Comparison of ENCODE assay signal across 8 cellular contexts in the genomic region with DNA sequence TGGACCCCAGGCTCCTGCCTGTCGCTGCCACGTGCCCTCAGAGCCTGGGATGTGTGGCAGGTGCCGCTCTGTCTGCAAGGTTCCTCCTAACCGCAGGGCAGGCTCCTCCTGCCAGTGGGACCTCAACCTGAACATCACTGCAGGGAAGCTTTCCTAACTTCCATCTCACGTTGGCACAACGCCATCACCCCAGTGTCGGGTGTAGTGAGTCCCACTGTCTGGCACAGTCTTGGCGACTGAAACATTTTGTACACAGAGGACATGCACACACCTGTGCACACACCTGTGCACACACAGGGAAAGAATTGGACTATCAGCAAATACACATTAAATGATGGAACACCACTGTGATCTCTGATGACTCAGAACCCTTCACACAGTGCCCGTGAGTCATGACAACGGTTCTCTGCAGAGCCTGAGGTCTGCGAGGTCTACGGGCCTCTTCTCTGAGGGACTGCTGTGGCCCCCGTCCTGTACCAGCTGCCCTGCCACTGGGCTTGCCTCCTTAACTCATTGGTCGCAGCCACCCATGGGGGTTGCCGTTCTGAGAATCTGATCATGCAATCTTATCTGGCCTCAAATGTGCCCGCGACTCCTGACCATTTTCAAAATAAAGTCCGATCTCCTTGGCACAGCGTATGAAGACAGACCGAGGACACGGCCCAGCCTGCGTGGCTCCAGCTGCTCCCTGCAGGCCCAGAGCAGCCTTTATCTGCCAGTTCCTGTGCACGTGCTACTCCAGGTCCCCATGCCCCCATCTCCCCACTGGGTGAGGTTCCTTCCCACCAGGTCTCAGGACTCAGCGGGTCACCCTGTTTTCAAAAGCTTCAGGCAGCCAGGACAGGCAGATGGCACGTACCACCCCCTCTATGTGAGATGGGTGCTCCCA. TPM values are rescaled to one million over a fixed set of nuclear protein-coding genes. Genes with fewer than 3 reads are reported as not detected.
A peak's percentile ranks its signal among the peaks of the same experiment; 100 is the strongest.
DNase-seq lines count a peak whose midpoint lies in the region; ATAC-seq and TF ChIP-seq lines count a peak whose summit lies in the region.

No MANE protein-coding gene starts in this region.

- no peaks in the 10 kb centered on the region for H3K27me3 ChIP-seq in CD8-positive, alpha-beta T cell (ENCODE audit: insufficient read depth, low read length)
- no peaks in the 10 kb centered on the region for H3K27me3 ChIP-seq in WERI-Rb-1 (ENCODE audit: insufficient read depth, low read depth, severe bottlenecking)
- H3K27me3 ChIP-seq in suprapubic skin = no peaks in the 10 kb centered on the region

- POLR2A ChIA-PET in CD8-positive, alpha-beta T cell (lab: Charles Lee) = interaction anchor here (0.9 to 1.6 kb wide), 5 partner anchors 24 to 105 kb away, joined by 3 to 5 read pairs (median 4); partner anchors contain the start of gene SLC16A3

- peak in 2 of 7 experiments; percentile 29 to 44 for DNase-seq in CD8-positive, alpha-beta T cell
- DNase-seq in LNCaP clone FGC (ENCODE audit: low read depth) (peak; percentile 56), WERI-Rb-1 (peak; percentile 50), fibroblast of the conjunctiva (ENCODE audit: low read depth) (peak; percentile 51), suprapubic skin (ENCODE audit: low spot score in 2 of 2) (no peak), midbrain (lab: John Stamatoyannopoulos, UW) (no peak)

- H3K4me1 Mint-ChIP-seq in CD8-positive, alpha-beta T cell (ENCODE audit: low read depth) = peaks cover 46% of the 10 kb centered on the region

- H3K4me1 ChIP-seq in CD8-positive, alpha-beta T cell (ENCODE audit: insufficient read depth, low read length) = peaks cover 30% of the 10 kb centered on the region
- H3K4me1 ChIP-seq in suprapubic skin = peaks cover 17% of the 10 kb centered on the region

- CTCF ChIA-PET in CD8-positive, alpha-beta T cell (lab: Charles Lee) = interaction anchor here (0.9 to 2.8 kb wide), 12 partner anchors 9 to 250 kb away, joined by 3 to 12 read pairs (median 4); partner anchors contain the start of gene CD7

- no peaks in the 10 kb centered on the region for H3K9me3 Mint-ChIP-seq in CD8-positive, alpha-beta T cell

- peaks cover 6% of the 10 kb centered on the region for H3K36me3 Mint-ChIP-seq in CD8-positive, alpha-beta T cell

- H3K9me3 ChIP-seq in CD8-positive, alpha-beta T cell (ENCODE audit: low read length) = no peaks in the 10 kb centered on the region
- no peaks in the 10 kb centered on the region for H3K9me3 ChIP-seq in WERI-Rb-1 (ENCODE audit: severe bottlenecking)
- no peaks in the 10 kb centered on the region for H3K9me3 ChIP-seq in suprapubic skin

- intact Hi-C loops in CD8-positive, alpha-beta T cell (cut with DNase I, micrococcal nuclease) = loop anchor here in 1 of 2 experiments (5.0 kb wide), 1 partner anchor 92 kb away; no protein-coding TSS in a partner anchor

- no peak for TF ChIP-seq CTCF in CD8-positive, alpha-beta T cell (IDR thresholded peaks at IDR 0.05)
- TF ChIP-seq CTCF in LNCaP clone FGC (IDR thresholded peaks at IDR 0.05; ENCODE audit: control insufficient read depth, extremely low read depth, insufficient read depth) = no peak
- no peak for TF ChIP-seq CTCF in WERI-Rb-1 (IDR thresholded peaks at IDR 0.05; ENCODE audit: low read depth, low read length)
- TF ChIP-seq CTCF in suprapubic skin (IDR thresholded peaks at IDR 0.05) = no peak

- H3K4me3 ChIP-seq in CD8-positive, alpha-beta T cell (ENCODE audit: low read depth, low read length) = no peak overlapping the region
- H3K4me3 ChIP-seq in LNCaP clone FGC (ENCODE audit: low read depth, low read length) (no peak overlapping the region), WERI-Rb-1 (ENCODE audit: low read depth, low read length) (peak overlapping the region; percentile 6), suprapubic skin (no peak overlapping the region)

- H3K4me3 Mint-ChIP-seq in CD8-positive, alpha-beta T cell = no peak overlapping the region

- H3K27ac ChIP-seq in CD8-positive, alpha-beta T cell (ENCODE audit: low read depth, low read length) = peak overlapping the region; percentile 56
- peak overlapping the region; percentile 67 for H3K27ac ChIP-seq in WERI-Rb-1
- peak overlapping the region; percentile 41 for H3K27ac ChIP-seq in suprapubic skin

- no peak for TF ChIP-seq POLR2A in suprapubic skin (IDR thresholded peaks at IDR 0.05)

- H3K36me3 ChIP-seq in CD8-positive, alpha-beta T cell (ENCODE audit: insufficient read depth, low read length) = no peaks in the 10 kb centered on the region
- H3K36me3 ChIP-seq in WERI-Rb-1 (peaks cover 11% of the 10 kb centered on the region), suprapubic skin (no peaks in the 10 kb centered on the region)

- H3K27me3 Mint-ChIP-seq in CD8-positive, alpha-beta T cell (ENCODE audit: low read depth) = no peaks in the 10 kb centered on the region

- ATAC-seq in CD8-positive, alpha-beta T cell = no peak
- ATAC-seq in HG03432 (IDR thresholded peaks at IDR 0.05; ENCODE audit: unreplicated experiment) (no peak), GM18861 (IDR thresholded peaks at IDR 0.05; ENCODE audit: unreplicated experiment) (no peak)

- WGBS in suprapubic skin = 44% methylated on average over 10 of the region's 25 CpGs

- H3K27ac Mint-ChIP-seq in CD8-positive, alpha-beta T cell = peak overlapping the region; percentile 96

- TF ChIP-seq EP300 in suprapubic skin (IDR thresholded peaks at IDR 0.05) = no peak

RNA-seq across cellular contexts. Expression of gene CCDC57, which starts 7.6 kb away (rescaled TPM):
- 100 to 1,000 TPM; 175 to 184 TPM for total RNA-seq in CD8-positive, alpha-beta T cell
- total RNA-seq in suprapubic skin = 10 to 100 TPM; 16.1 to 29.8 (median 20.3) TPM

RNA-seq across cellular contexts. Expression of gene SLC16A3, which starts 23.8 kb away (rescaled TPM):
- total RNA-seq in CD8-positive, alpha-beta T cell = 100 to 1,000 TPM in 1 of 2 experiments, 10 to 100 TPM in 1; 94.0 to 103 TPM
- 1 to 10 TPM; 3.6 to 7.6 (median 4.5) TPM for total RNA-seq in suprapubic skin

Comparison
In these comparisons a context has a peak if more than half of its experiments do, and no peak if none do; other contexts are left out.
1. DNase-seq: peak in LNCaP clone FGC (single experiment), WERI-Rb-1 (single experiment) and fibroblast of the conjunctiva (single experiment); none in suprapubic skin (0 of 2) and midbrain (single experiment).
2. RNA of gene CCDC57, which starts 7.6 kb away (total RNA-seq): 175 to 184 TPM in CD8-positive, alpha-beta T cell; 16.1 to 29.8 TPM in suprapubic skin; every median in the first group is over 4 times any median in the second.
3. RNA of gene SLC16A3, which starts 23.8 kb away (total RNA-seq): 94.0 to 103 TPM in CD8-positive, alpha-beta T cell; 3.6 to 7.6 TPM in suprapubic skin; every median in the first group is over 10 times any median in the second.
4. Peak in every context shown above with its lines, with median percentiles within 50 percentile points of each other: H3K27ac ChIP-seq.